11 cellular contexts compared by ENCODE assay signal in the genomic region with DNA sequence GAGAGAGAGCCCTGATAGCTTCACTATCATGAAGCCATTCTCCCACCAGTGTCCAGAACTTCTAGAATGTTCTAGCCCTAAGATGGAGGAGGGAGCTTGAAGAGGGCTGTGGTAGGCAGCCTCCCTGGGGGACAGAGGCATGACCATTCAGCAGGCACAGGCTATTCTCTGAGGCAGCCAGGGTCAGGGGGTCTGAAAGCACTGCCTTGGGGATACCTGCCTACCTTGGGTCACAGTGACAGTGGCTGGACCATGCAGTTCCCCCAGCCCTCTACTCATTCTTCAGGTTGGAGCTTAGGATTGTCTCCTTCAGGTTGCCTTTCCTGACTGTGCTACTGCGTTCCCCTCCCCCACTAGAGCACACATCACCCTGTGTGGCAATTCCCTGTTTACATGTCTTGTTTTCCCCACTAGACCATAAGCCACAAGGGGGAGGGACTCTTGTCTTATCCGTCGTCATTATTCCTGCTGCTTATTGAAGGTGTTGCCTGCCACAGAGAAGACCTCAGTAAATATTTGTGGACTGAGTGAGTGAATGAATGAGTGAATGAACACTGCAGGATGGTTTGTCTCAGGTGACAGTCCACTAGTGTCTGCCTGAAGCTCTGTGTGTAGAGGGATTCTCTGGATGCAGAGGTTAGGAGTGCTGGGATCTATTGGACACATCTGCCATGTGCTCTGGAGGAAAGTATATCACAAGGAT. TPM values are rescaled to one million over a fixed set of nuclear protein-coding genes. Genes with fewer than 3 reads are reported as not detected.
A peak's percentile ranks its signal among the peaks of the same experiment; 100 is the strongest.
DNase-seq lines count a peak whose midpoint lies in the region; ATAC-seq and TF ChIP-seq lines count a peak whose summit lies in the region.
"Had no signal": no experiment of that assay in that cellular context is flagged by ENCODE, and none has a peak within 500 bp of the region (broad histone marks: within the 10 kb centered on the region; RNA-seq: fewer than 3 reads in every experiment).

No MANE protein-coding gene starts in this region.

- ATAC-seq in activated B cell treated with CpG ODN at 0.5 μM for 24 hours (ENCODE audit: low read depth) (no peak), upper lobe of left lung (ENCODE audit: low FRiP score in 2 of 2) (peak in 1 of 2 donors; percentile 32), HG02884 (IDR thresholded peaks at IDR 0.05; ENCODE audit: unreplicated experiment) (no peak), GM21367 (IDR thresholded peaks at IDR 0.05; ENCODE audit: unreplicated experiment) (no peak)

- H3K27me3 Mint-ChIP-seq in activated naive CD4-positive, alpha-beta T cell treated with anti-CD3 and anti-CD28 coated beads for 36 hours (ENCODE audit: low read depth), result no peaks in the 10 kb centered on the region
- no peaks in the 10 kb centered on the region for H3K27me3 Mint-ChIP-seq in activated B cell treated with CpG ODN at 0.5 μM for 24 hours

- H3K9me3 ChIP-seq in iPS-15b (ENCODE audit: control insufficient read depth, insufficient read depth, low read length), result no peaks in the 10 kb centered on the region
- H3K9me3 ChIP-seq in upper lobe of left lung, result no peaks in the 10 kb centered on the region

- TF ChIP-seq CTCF in activated B cell treated with CpG ODN at 0.5 μM for 24 hours (IDR thresholded peaks at IDR 0.05) (no peak), upper lobe of left lung (IDR thresholded peaks at IDR 0.05) (no peak)

- CTCF ChIA-PET in activated naive CD4-positive, alpha-beta T cell treated with anti-CD3 and anti-CD28 coated beads for 36 hours (lab: Charles Lee), result interaction anchor here (0.9 to 4.5 kb wide), 9 partner anchors 11 to 229 kb away, joined by 3 to 26 read pairs (median 5); a partner anchor contains a TSS
- CTCF ChIA-PET in activated B cell treated with CpG ODN at 0.5 μM for 24 hours (lab: Charles Lee), result interaction anchor here (1.1 to 5.0 kb wide), 4 partner anchors 11 to 218 kb away, joined by 3 to 47 read pairs (median 8); no protein-coding TSS in a partner anchor

- DNase-seq in activated naive CD4-positive, alpha-beta T cell treated with anti-CD3 and anti-CD28 coated beads for 36 hours, result no peak
- DNase-seq in activated naive CD4-positive, alpha-beta T cell treated with anti-CD3 and anti-CD28 coated beads, Interleukin-2, amount 50 U/mL, for 16 hours, result no peak
- DNase-seq in activated B cell treated with CpG ODN at 0.5 μM for 24 hours (no peak), upper lobe of left lung (peak in 1 of 2 donors; percentile 40), globus pallidus (ENCODE audit: low spot score) (no peak)
- DNase-seq: C1 segment of cervical spinal cord, KG1, NCI-H69 had no signal

- peaks cover 70% of the 10 kb centered on the region for H3K4me1 Mint-ChIP-seq in activated naive CD4-positive, alpha-beta T cell treated with anti-CD3 and anti-CD28 coated beads for 36 hours (ENCODE audit: low read depth)
- H3K4me1 Mint-ChIP-seq in activated B cell treated with CpG ODN at 0.5 μM for 24 hours, result peaks cover 64% of the 10 kb centered on the region

- peaks cover 47% of the 10 kb centered on the region for H3K36me3 Mint-ChIP-seq in activated naive CD4-positive, alpha-beta T cell treated with anti-CD3 and anti-CD28 coated beads for 36 hours (ENCODE audit: low read depth)
- H3K36me3 Mint-ChIP-seq in activated B cell treated with CpG ODN at 0.5 μM for 24 hours (ENCODE audit: low read depth), result peaks cover 49% of the 10 kb centered on the region

- H3K4me3 ChIP-seq in iPS-15b (ENCODE audit: low read depth, low read length) (no peak overlapping the region), upper lobe of left lung (no peak overlapping the region)

- no peaks in the 10 kb centered on the region for H3K27me3 ChIP-seq in iPS-15b (ENCODE audit: control insufficient read depth, insufficient read depth, low read length)
- H3K27me3 ChIP-seq in upper lobe of left lung, result no peaks in the 10 kb centered on the region

- H3K36me3 ChIP-seq in iPS-15b (ENCODE audit: control insufficient read depth, insufficient read depth, low read length) (peaks cover 12% of the 10 kb centered on the region), upper lobe of left lung (peaks cover 0 to 56% (median 32%) of the 10 kb centered on the region in 4 donors)

- POLR2A ChIA-PET in activated B cell treated with CpG ODN at 0.5 μM for 24 hours (lab: Charles Lee), result interaction anchor here (0.7 to 3.1 kb wide), 4 partner anchors 8 to 172 kb away, joined by 3 to 40 read pairs (median 10); no protein-coding TSS in a partner anchor

- peak overlapping the region; percentile 45 to 82 (median 72) for H3K27ac ChIP-seq in upper lobe of left lung

- H3K9me3 Mint-ChIP-seq in activated naive CD4-positive, alpha-beta T cell treated with anti-CD3 and anti-CD28 coated beads for 36 hours, result no peaks in the 10 kb centered on the region
- no peaks in the 10 kb centered on the region for H3K9me3 Mint-ChIP-seq in activated B cell treated with CpG ODN at 0.5 μM for 24 hours

- H3K4me1 ChIP-seq in iPS-15b (ENCODE audit: control insufficient read depth, insufficient read depth, low read length) (peaks cover 3% of the 10 kb centered on the region), upper lobe of left lung (peaks cover 23 to 43% (median 34%) of the 10 kb centered on the region in 4 donors)

- no peak for TF ChIP-seq POLR2A in upper lobe of left lung (IDR thresholded peaks at IDR 0.05)

- peak overlapping the region; percentile 96 for H3K27ac Mint-ChIP-seq in activated naive CD4-positive, alpha-beta T cell treated with anti-CD3 and anti-CD28 coated beads for 36 hours
- H3K27ac Mint-ChIP-seq in activated B cell treated with CpG ODN at 0.5 μM for 24 hours, result peak overlapping the region; percentile 93

- 56 to 64% methylated on average over 3 of the region's 3 CpGs for WGBS in upper lobe of left lung, 2 donors

- no peak for TF ChIP-seq EP300 in upper lobe of left lung (IDR thresholded peaks at IDR 0.05)

- intact Hi-C loops in activated naive CD4-positive, alpha-beta T cell treated with anti-CD3 and anti-CD28 coated beads for 36 hours (cut with micrococcal nuclease), result no loop called here
- intact Hi-C loops in activated B cell treated with CpG ODN at 0.5 μM for 24 hours (cut with micrococcal nuclease), result no loop called here

- no peak overlapping the region for H3K4me3 Mint-ChIP-seq in activated naive CD4-positive, alpha-beta T cell treated with anti-CD3 and anti-CD28 coated beads for 36 hours
- H3K4me3 Mint-ChIP-seq in activated B cell treated with CpG ODN at 0.5 μM for 24 hours, result no peak overlapping the region

- H3K9ac ChIP-seq in iPS-15b (ENCODE audit: low read depth, low read length), result peak overlapping the region; percentile 13

RNA-seq across cellular contexts. Expression of a gene that starts 5.2 kb away (rescaled TPM):
- total RNA-seq in activated naive CD4-positive, alpha-beta T cell treated with anti-CD3 and anti-CD28 coated beads for 36 hours, result 10 to 100 TPM; 37.3 to 39.0 TPM
- 27.1 and 30.3 TPM in 2 replicates for total RNA-seq in activated B cell treated with CpG ODN at 0.5 μM for 24 hours
- total RNA-seq in upper lobe of left lung, result 10 to 100 TPM; 18.9 to 35.9 (median 24.9) TPM

RNA-seq across cellular contexts. Expression of a gene that starts 31.3 kb away (rescaled TPM):
- under 1 TPM; 0.26 to 0.52 TPM for total RNA-seq in activated naive CD4-positive, alpha-beta T cell treated with anti-CD3 and anti-CD28 coated beads for 36 hours
- total RNA-seq in activated B cell treated with CpG ODN at 0.5 μM for 24 hours (0.22 and 0.29 TPM in 2 replicates), upper lobe of left lung (100 to 1,000 TPM in 2 of 6 donors, 10 to 100 TPM in 4; 21.0 to 129 (median 70.1) TPM)

RNA-seq across cellular contexts. Expression of a gene that starts 43.9 kb away (rescaled TPM):
- 10 to 100 TPM; 10.6 to 11.2 TPM for total RNA-seq in activated naive CD4-positive, alpha-beta T cell treated with anti-CD3 and anti-CD28 coated beads for 36 hours
- total RNA-seq in activated B cell treated with CpG ODN at 0.5 μM for 24 hours (29.6 and 35.4 TPM in 2 replicates), upper lobe of left lung (10 to 100 TPM; 11.9 to 25.1 (median 17.5) TPM)

RNA-seq across cellular contexts. Expression of a gene that starts 58.4 kb away (rescaled TPM):
- total RNA-seq in activated naive CD4-positive, alpha-beta T cell treated with anti-CD3 and anti-CD28 coated beads for 36 hours, result 10 to 100 TPM; 19.8 to 20.7 TPM
- 42.6 and 48.6 TPM in 2 replicates for total RNA-seq in activated B cell treated with CpG ODN at 0.5 μM for 24 hours
- total RNA-seq in upper lobe of left lung, result 10 to 100 TPM; 10.1 to 29.6 (median 18.5) TPM

Comparison
In these comparisons a context has a peak if more than half of its experiments do, and no peak if none do; other contexts are left out.
1. RNA of a gene that starts 31.3 kb away (total RNA-seq): 21.0 to 129 TPM in upper lobe of left lung; 0.26 to 0.52 TPM in activated naive CD4-positive, alpha-beta T cell treated with anti-CD3 and anti-CD28 coated beads for 36 hours and 0.22 to 0.29 TPM in activated B cell treated with CpG ODN at 0.5 μM for 24 hours; every median in the first group is over 10 times any median in the second.